1 cellular context compared by ENCODE assay signal in the genomic region with DNA sequence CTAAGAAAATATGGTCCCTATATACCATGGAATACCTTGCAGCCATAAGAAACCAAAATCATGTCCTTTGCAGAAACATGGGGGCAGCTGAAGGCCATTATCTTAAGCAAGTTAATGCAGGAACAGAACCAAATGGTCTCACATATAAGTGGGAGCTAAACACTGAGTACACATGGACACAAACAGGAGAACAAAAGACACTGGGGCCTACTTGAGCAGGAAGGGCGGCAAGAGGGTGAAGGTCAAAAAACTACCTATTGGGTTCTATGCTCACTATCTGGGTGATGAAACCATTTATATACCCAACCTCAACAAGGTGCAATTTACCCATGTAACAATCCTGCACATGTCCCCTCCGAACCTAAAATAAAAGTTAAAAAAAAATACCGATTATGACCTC.
TF ChIP-seq lines count a peak whose summit lies in the region.

No MANE protein-coding gene starts in this region.

TF ChIP-seq in HepG2, 621 proteins besides CTCF, POLR2A, EP300 and RAD21 (continued from another document):
- TF ChIP-seq, protein P1, sequence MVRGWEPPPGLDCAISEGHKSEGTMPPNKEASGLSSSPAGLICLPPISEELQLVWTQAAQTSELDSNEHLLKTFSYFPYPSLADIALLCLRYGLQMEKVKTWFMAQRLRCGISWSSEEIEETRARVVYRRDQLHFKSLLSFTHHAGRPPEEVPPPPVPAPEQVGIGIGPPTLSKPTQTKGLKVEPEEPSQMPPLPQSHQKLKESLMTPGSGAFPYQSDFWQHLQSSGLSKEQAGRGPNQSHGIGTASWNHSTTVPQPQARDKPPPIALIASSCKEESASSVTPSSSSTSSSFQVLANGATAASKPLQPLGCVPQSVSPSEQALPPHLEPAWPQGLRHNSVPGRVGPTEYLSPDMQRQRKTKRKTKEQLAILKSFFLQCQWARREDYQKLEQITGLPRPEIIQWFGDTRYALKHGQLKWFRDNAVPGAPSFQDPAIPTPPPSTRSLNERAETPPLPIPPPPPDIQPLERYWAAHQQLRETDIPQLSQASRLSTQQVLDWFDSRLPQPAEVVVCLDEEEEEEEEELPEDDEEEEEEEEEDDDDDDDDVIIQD (CRISPR knock-in tag; IDR thresholded peaks at IDR 0.05; ENCODE audit: low read depth), result peak; percentile 79; the same call in 1 of the 2 replicates
- TF ChIP-seq POGZ (CRISPR knock-in tag; IDR thresholded peaks at IDR 0.05) (0 out of 2 replicates have a peak, but pooled peaks have one; percentile 38), NR2F6 (IDR thresholded peaks at IDR 0.05) (peak; percentile 42; the same call in 1 of the 2 replicates), NR2F6 (CRISPR knock-in tag; IDR thresholded peaks at IDR 0.05) (no peak), HNF4A (CRISPR knock-in tag; IDR thresholded peaks at IDR 0.05) (peak; percentile 15; the same call in 1 of the 2 replicates), ZMYM2 (CRISPR knock-in tag; IDR thresholded peaks at IDR 0.05) (peak; percentile 39; the same call in 1 of the 2 replicates), SOX13 (IDR thresholded peaks at IDR 0.05) (0 out of 2 replicates have a peak, but pooled peaks have one; percentile 22), SOX13 (CRISPR knock-in tag; conservative IDR thresholded peaks at IDR 0.05 in 1 of 2, IDR thresholded peaks at IDR 0.05 in 1 of 2) (peak in 1 of 2 experiments; percentile 71; a peak in 2 of 4 replicates), FOXA3 (CRISPR knock-in tag; IDR thresholded peaks at IDR 0.05) (0 out of 2 replicates have a peak, but pooled peaks have one; percentile 13), SOX5 (CRISPR knock-in tag; IDR thresholded peaks at IDR 0.05; ENCODE audit: borderline replicate concordance) (peak; percentile 51)
- TF ChIP-seq, protein P2, sequence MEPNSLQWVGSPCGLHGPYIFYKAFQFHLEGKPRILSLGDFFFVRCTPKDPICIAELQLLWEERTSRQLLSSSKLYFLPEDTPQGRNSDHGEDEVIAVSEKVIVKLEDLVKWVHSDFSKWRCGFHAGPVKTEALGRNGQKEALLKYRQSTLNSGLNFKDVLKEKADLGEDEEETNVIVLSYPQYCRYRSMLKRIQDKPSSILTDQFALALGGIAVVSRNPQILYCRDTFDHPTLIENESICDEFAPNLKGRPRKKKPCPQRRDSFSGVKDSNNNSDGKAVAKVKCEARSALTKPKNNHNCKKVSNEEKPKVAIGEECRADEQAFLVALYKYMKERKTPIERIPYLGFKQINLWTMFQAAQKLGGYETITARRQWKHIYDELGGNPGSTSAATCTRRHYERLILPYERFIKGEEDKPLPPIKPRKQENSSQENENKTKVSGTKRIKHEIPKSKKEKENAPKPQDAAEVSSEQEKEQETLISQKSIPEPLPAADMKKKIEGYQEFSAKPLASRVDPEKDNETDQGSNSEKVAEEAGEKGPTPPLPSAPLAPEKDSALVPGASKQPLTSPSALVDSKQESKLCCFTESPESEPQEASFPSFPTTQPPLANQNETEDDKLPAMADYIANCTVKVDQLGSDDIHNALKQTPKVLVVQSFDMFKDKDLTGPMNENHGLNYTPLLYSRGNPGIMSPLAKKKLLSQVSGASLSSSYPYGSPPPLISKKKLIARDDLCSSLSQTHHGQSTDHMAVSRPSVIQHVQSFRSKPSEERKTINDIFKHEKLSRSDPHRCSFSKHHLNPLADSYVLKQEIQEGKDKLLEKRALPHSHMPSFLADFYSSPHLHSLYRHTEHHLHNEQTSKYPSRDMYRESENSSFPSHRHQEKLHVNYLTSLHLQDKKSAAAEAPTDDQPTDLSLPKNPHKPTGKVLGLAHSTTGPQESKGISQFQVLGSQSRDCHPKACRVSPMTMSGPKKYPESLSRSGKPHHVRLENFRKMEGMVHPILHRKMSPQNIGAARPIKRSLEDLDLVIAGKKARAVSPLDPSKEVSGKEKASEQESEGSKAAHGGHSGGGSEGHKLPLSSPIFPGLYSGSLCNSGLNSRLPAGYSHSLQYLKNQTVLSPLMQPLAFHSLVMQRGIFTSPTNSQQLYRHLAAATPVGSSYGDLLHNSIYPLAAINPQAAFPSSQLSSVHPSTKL (CRISPR knock-in tag; IDR thresholded peaks at IDR 0.05), result 0 out of 2 replicates have a peak, but pooled peaks have one; percentile 13
- TF ChIP-seq, protein P3, sequence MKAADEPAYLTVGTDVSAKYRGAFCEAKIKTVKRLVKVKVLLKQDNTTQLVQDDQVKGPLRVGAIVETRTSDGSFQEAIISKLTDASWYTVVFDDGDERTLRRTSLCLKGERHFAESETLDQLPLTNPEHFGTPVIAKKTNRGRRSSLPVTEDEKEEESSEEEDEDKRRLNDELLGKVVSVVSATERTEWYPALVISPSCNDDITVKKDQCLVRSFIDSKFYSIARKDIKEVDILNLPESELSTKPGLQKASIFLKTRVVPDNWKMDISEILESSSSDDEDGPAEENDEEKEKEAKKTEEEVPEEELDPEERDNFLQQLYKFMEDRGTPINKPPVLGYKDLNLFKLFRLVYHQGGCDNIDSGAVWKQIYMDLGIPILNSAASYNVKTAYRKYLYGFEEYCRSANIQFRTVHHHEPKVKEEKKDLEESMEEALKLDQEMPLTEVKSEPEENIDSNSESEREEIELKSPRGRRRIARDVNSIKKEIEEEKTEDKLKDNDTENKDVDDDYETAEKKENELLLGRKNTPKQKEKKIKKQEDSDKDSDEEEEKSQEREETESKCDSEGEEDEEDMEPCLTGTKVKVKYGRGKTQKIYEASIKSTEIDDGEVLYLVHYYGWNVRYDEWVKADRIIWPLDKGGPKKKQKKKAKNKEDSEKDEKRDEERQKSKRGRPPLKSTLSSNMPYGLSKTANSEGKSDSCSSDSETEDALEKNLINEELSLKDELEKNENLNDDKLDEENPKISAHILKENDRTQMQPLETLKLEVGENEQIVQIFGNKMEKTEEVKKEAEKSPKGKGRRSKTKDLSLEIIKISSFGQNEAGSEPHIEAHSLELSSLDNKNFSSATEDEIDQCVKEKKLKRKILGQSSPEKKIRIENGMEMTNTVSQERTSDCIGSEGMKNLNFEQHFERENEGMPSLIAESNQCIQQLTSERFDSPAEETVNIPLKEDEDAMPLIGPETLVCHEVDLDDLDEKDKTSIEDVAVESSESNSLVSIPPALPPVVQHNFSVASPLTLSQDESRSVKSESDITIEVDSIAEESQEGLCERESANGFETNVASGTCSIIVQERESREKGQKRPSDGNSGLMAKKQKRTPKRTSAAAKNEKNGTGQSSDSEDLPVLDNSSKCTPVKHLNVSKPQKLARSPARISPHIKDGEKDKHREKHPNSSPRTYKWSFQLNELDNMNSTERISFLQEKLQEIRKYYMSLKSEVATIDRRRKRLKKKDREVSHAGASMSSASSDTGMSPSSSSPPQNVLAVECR (CRISPR knock-in tag; IDR thresholded peaks at IDR 0.05; ENCODE audit: borderline replicate concordance), result no peak
